In genomic region chr7:76047811-76048667, GRCh38 we compare ENCODE assay signal across 8 cellular contexts. TPM values are rescaled to one million over a fixed set of nuclear protein-coding genes. Genes with fewer than 3 reads are reported as not detected.
DNase-seq lines count a peak whose midpoint lies in the region; ATAC-seq and TF ChIP-seq lines count a peak whose summit lies in the region.

A gene with protein sequence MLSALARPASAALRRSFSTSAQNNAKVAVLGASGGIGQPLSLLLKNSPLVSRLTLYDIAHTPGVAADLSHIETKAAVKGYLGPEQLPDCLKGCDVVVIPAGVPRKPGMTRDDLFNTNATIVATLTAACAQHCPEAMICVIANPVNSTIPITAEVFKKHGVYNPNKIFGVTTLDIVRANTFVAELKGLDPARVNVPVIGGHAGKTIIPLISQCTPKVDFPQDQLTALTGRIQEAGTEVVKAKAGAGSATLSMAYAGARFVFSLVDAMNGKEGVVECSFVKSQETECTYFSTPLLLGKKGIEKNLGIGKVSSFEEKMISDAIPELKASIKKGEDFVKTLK (plus strand): TSS chr7:76048106. CDS start chr7:76048161, 55 bp downstream.
Gene STYXL1, minus strand, starts transcription at chr7:76048000. Its CDS starts 17,477 bp downstream, at chr7:76030523.

- in situ Hi-C loops in T47D (cut with HindIII; ENCODE audit: low pct_unique_long_range_greater_than_20kb, low sequenced_read_pairs) = no loop called here

- H3K36me3 ChIP-seq in iPS-18a (ENCODE audit: control insufficient read depth, low read depth, low read length) (peaks cover 7% of the 10 kb centered on the region), skeletal muscle satellite cell (ENCODE audit: insufficient read depth, low read length) (peaks cover 11% of the 10 kb centered on the region)

- H3K27me3 ChIP-seq in iPS-18a (ENCODE audit: control insufficient read depth, insufficient read depth, low read length) (no peaks in the 10 kb centered on the region), skeletal muscle satellite cell (ENCODE audit: control insufficient read depth, insufficient read depth, low read length) (no peaks in the 10 kb centered on the region)

- H3K9ac ChIP-seq in iPS-18a (ENCODE audit: low read length) = peak within 1 kb of the TSS; percentile 98
- H3K9ac ChIP-seq in skeletal muscle satellite cell (ENCODE audit: low read depth, low read length) = peak within 1 kb of the TSS; percentile 99

- POLR2A ChIA-PET in AG04449 (lab: Yijun Ruan, JAX) = interaction anchor here (0.6 to 1.6 kb wide), 8 partner anchors 10 to 1750 kb away, joined by 3 to 23 read pairs (median 4); no protein-coding TSS in a partner anchor

- H3K9me3 ChIP-seq in iPS-18a (ENCODE audit: control insufficient read depth, low read depth, low read length) (no peaks in the 10 kb centered on the region), skeletal muscle satellite cell (replicated peaks; ENCODE audit: low read length) (no peaks in the 10 kb centered on the region)

- ATAC-seq in GM18870 (IDR thresholded peaks at IDR 0.05; ENCODE audit: unreplicated experiment) (peak; percentile 87), HG03108 (IDR thresholded peaks at IDR 0.05; ENCODE audit: unreplicated experiment) (peak; percentile 97)

- H3K4me1 ChIP-seq in iPS-18a (ENCODE audit: control insufficient read depth, low read depth, low read length) (peaks cover 5% of the 10 kb centered on the region), skeletal muscle satellite cell (ENCODE audit: control insufficient read depth, insufficient read depth, low read length) (peaks cover 5% of the 10 kb centered on the region)

- TF ChIP-seq CTCF in AG04449 (IDR thresholded peaks at IDR 0.05; ENCODE audit: insufficient read depth, low read length, missing control alignments) (no peak), VCaP (conservative IDR thresholded peaks at IDR 0.05) (no peak)

- CTCF ChIA-PET in AG04449 (lab: Yijun Ruan, JAX) = interaction anchor here (0.8 to 2.4 kb wide), 8 partner anchors 13 to 267 kb away, joined by 3 to 10 read pairs (median 4); no protein-coding TSS in a partner anchor

- DNase-seq in AG04449 (ENCODE audit: low read depth, low spot score) (peak; percentile 63), NCI-H2171 treated with DMSO at 0.1 percent for 48 hours (lab: John Stamatoyannopoulos, UW) (peak; percentile 93), T47D (ENCODE audit: low read depth in 1 of 2, low spot score in 1 of 2) (peak; percentile 98 to 99)

- H3K4me3 ChIP-seq in AG04449 (ENCODE audit: low read depth, low read length) (peak within 1 kb of the TSS; percentile 94), iPS-18a (ENCODE audit: low read length) (peak within 1 kb of the TSS; percentile 94), skeletal muscle satellite cell (ENCODE audit: low read length) (peak within 1 kb of the TSS; percentile 99)

- peak within 1 kb of the TSS; percentile 84 for H3K4me2 ChIP-seq in skeletal muscle satellite cell (ENCODE audit: low read length)

- H3K27ac ChIP-seq in VCaP = peak within 1 kb of the TSS; percentile 99
- peak within 1 kb of the TSS; percentile 94 for H3K27ac ChIP-seq in iPS-18a (ENCODE audit: low read length)

RNA-seq across cellular contexts. Expression of the first gene that starts in this region (rescaled TPM):
- total RNA-seq in skeletal muscle satellite cell (2012; rRNA removed) = 43.9 and 50.2 TPM in 2 replicates

RNA-seq across cellular contexts. Expression of gene STYXL1, which starts in this region (rescaled TPM):
- total RNA-seq in skeletal muscle satellite cell (2012; rRNA removed) = 36.9 and 57.3 TPM in 2 replicates

Comparison
In these comparisons a context has a peak if more than half of its experiments do, and no peak if none do; other contexts are left out.
1. Peak in every context shown above with its lines: DNase-seq, ATAC-seq, H3K4me3 ChIP-seq and H3K27ac ChIP-seq.